Comparison of ENCODE assay signal across 1 cellular context in the genomic region with DNA sequence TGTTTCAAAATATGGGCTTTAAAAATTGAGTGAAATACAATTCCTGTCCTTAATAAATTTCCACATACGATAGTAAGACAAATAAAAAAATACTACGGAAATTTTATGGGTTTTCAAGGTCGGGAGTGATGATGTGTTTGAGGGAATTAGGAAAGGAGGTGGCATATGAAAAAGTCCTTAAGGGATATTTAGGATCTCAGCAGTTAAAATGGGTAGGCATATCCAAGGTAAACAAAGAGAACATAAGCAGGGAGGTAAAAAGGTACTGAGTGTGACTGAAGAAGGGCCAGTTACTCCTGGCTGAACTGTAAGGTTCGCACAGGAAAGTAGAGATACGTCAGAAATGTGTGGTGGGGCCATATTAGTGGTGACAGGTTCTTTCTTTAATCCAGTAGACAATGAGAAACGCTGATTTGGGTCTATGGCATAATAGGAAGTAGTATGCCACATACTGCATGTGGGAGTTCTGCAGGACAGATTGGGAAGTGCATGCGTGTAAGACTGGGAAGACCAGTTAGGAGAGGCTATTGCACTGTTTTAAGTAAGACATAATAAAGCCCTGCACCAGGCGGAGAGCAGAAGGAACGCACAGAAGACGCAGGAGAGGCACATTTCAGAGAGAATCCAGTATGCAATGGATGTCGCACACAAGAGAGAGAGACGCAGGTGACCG.
A peak's percentile ranks its signal among the peaks of the same experiment; 100 is the strongest.
TF ChIP-seq lines count a peak whose summit lies in the region.

No MANE protein-coding gene starts in this region.

TF ChIP-seq in HEK293, 187 proteins besides CTCF, POLR2A, EP300 and RAD21 (continued from another document):
- TF ChIP-seq, protein P1, sequence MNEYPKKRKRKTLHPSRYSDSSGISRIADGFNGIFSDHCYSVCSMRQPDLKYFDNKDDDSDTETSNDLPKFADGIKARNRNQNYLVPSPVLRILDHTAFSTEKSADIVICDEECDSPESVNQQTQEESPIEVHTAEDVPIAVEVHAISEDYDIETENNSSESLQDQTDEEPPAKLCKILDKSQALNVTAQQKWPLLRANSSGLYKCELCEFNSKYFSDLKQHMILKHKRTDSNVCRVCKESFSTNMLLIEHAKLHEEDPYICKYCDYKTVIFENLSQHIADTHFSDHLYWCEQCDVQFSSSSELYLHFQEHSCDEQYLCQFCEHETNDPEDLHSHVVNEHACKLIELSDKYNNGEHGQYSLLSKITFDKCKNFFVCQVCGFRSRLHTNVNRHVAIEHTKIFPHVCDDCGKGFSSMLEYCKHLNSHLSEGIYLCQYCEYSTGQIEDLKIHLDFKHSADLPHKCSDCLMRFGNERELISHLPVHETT (tag by site-specific recombination; IDR thresholded peaks at IDR 0.05): no peak
- no peak for TF ChIP-seq ZNF155 (tag by site-specific recombination; IDR thresholded peaks at IDR 0.05)
- no peak for TF ChIP-seq ZNF48 (tag by site-specific recombination; IDR thresholded peaks at IDR 0.05)
- TF ChIP-seq ZNF239 (tag by site-specific recombination; IDR thresholded peaks at IDR 0.05): no peak
- TF ChIP-seq, protein P2, sequence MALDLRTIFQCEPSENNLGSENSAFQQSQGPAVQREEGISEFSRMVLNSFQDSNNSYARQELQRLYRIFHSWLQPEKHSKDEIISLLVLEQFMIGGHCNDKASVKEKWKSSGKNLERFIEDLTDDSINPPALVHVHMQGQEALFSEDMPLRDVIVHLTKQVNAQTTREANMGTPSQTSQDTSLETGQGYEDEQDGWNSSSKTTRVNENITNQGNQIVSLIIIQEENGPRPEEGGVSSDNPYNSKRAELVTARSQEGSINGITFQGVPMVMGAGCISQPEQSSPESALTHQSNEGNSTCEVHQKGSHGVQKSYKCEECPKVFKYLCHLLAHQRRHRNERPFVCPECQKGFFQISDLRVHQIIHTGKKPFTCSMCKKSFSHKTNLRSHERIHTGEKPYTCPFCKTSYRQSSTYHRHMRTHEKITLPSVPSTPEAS (tag by site-specific recombination; IDR thresholded peaks at IDR 0.05): no peak
- no peak for TF ChIP-seq ZNF677 (tag by site-specific recombination; IDR thresholded peaks at IDR 0.05)
- TF ChIP-seq ZNF626 (tag by site-specific recombination; IDR thresholded peaks at IDR 0.05): no peak
- TF ChIP-seq, protein P3, sequence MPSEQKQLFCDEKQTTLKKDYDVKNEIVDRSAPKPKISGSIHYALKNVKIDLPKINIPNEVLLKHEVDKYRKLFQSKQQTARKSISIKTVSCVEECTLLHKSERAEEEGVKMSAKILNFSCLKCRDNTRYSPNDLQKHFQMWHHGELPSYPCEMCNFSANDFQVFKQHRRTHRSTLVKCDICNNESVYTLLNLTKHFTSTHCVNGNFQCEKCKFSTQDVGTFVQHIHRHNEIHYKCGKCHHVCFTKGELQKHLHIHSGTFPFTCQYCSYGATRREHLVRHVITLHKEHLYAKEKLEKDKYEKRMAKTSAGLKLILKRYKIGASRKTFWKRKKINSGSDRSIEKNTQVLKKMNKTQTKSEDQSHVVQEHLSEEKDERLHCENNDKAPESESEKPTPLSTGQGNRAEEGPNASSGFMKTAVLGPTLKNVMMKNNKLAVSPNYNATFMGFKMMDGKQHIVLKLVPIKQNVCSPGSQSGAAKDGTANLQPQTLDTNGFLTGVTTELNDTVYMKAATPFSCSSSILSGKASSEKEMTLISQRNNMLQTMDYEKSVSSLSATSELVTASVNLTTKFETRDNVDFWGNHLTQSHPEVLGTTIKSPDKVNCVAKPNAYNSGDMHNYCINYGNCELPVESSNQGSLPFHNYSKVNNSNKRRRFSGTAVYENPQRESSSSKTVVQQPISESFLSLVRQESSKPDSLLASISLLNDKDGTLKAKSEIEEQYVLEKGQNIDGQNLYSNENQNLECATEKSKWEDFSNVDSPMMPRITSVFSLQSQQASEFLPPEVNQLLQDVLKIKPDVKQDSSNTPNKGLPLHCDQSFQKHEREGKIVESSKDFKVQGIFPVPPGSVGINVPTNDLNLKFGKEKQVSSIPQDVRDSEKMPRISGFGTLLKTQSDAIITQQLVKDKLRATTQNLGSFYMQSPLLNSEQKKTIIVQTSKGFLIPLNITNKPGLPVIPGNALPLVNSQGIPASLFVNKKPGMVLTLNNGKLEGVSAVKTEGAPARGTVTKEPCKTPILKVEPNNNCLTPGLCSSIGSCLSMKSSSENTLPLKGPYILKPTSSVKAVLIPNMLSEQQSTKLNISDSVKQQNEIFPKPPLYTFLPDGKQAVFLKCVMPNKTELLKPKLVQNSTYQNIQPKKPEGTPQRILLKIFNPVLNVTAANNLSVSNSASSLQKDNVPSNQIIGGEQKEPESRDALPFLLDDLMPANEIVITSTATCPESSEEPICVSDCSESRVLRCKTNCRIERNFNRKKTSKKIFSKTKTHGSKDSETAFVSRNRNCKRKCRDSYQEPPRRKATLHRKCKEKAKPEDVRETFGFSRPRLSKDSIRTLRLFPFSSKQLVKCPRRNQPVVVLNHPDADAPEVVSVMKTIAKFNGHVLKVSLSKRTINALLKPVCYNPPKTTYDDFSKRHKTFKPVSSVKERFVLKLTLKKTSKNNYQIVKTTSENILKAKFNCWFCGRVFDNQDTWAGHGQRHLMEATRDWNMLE (tag by site-specific recombination; conservative IDR thresholded peaks at IDR 0.05; ENCODE audit: low read depth): no peak
- TF ChIP-seq, protein P4, sequence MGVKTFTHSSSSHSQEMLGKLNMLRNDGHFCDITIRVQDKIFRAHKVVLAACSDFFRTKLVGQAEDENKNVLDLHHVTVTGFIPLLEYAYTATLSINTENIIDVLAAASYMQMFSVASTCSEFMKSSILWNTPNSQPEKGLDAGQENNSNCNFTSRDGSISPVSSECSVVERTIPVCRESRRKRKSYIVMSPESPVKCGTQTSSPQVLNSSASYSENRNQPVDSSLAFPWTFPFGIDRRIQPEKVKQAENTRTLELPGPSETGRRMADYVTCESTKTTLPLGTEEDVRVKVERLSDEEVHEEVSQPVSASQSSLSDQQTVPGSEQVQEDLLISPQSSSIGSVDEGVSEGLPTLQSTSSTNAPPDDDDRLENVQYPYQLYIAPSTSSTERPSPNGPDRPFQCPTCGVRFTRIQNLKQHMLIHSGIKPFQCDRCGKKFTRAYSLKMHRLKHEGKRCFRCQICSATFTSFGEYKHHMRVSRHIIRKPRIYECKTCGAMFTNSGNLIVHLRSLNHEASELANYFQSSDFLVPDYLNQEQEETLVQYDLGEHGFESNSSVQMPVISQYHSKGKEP (tag by site-specific recombination; IDR thresholded peaks at IDR 0.05): peak; percentile 87
- TF ChIP-seq ZNF510 (tag by site-specific recombination; IDR thresholded peaks at IDR 0.05; ENCODE audit: insufficient replicate concordance): no peak
- TF ChIP-seq ZIC2 (tag by site-specific recombination; IDR thresholded peaks at IDR 0.05): no peak
- no peak for TF ChIP-seq ZNF548 (tag by site-specific recombination; IDR thresholded peaks at IDR 0.05)
- peak; percentile 71; the same call in 1 of the 2 replicates for TF ChIP-seq ZFP37 (tag by site-specific recombination; IDR thresholded peaks at IDR 0.05)
- 0 out of 2 replicates have a peak, but pooled peaks have one; percentile 31 for TF ChIP-seq ZNF561 (tag by site-specific recombination; IDR thresholded peaks at IDR 0.05; ENCODE audit: borderline replicate concordance)
- TF ChIP-seq, protein P5, sequence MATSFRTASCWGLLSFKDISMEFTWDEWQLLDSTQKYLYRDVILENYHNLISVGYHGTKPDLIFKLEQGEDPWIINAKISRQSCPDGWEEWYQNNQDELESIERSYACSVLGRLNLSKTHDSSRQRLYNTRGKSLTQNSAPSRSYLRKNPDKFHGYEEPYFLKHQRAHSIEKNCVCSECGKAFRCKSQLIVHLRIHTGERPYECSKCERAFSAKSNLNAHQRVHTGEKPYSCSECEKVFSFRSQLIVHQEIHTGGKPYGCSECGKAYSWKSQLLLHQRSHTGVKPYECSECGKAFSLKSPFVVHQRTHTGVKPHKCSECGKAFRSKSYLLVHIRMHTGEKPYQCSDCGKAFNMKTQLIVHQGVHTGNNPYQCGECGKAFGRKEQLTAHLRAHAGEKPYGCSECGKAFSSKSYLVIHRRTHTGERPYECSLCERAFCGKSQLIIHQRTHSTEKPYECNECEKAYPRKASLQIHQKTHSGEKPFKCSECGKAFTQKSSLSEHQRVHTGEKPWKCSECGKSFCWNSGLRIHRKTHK (tag by site-specific recombination; IDR thresholded peaks at IDR 0.05): no peak
- no peak for TF ChIP-seq YY1 (tag by site-specific recombination; IDR thresholded peaks at IDR 0.05)
- TF ChIP-seq ZBTB20 (tag by site-specific recombination; IDR thresholded peaks at IDR 0.05): peak; percentile 44; the same call in 1 of the 2 replicates
- TF ChIP-seq, protein P6, sequence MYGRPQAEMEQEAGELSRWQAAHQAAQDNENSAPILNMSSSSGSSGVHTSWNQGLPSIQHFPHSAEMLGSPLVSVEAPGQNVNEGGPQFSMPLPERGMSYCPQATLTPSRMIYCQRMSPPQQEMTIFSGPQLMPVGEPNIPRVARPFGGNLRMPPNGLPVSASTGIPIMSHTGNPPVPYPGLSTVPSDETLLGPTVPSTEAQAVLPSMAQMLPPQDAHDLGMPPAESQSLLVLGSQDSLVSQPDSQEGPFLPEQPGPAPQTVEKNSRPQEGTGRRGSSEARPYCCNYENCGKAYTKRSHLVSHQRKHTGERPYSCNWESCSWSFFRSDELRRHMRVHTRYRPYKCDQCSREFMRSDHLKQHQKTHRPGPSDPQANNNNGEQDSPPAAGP (tag by site-specific recombination; IDR thresholded peaks at IDR 0.05): no peak
- TF ChIP-seq ZNF24 (tag by site-specific recombination; IDR thresholded peaks at IDR 0.05): no peak
- TF ChIP-seq, protein P7, sequence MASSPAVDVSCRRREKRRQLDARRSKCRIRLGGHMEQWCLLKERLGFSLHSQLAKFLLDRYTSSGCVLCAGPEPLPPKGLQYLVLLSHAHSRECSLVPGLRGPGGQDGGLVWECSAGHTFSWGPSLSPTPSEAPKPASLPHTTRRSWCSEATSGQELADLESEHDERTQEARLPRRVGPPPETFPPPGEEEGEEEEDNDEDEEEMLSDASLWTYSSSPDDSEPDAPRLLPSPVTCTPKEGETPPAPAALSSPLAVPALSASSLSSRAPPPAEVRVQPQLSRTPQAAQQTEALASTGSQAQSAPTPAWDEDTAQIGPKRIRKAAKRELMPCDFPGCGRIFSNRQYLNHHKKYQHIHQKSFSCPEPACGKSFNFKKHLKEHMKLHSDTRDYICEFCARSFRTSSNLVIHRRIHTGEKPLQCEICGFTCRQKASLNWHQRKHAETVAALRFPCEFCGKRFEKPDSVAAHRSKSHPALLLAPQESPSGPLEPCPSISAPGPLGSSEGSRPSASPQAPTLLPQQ (tag by site-specific recombination; IDR thresholded peaks at IDR 0.05): peak; percentile 60
- TF ChIP-seq SCRT1 (tag by site-specific recombination; IDR thresholded peaks at IDR 0.05; ENCODE audit: borderline replicate concordance): no peak
- no peak for TF ChIP-seq ZNF596 (tag by site-specific recombination; IDR thresholded peaks at IDR 0.05)
- no peak for TF ChIP-seq BCL11A (tag by site-specific recombination; IDR thresholded peaks at IDR 0.05; ENCODE audit: low read depth)
- TF ChIP-seq, protein P8, sequence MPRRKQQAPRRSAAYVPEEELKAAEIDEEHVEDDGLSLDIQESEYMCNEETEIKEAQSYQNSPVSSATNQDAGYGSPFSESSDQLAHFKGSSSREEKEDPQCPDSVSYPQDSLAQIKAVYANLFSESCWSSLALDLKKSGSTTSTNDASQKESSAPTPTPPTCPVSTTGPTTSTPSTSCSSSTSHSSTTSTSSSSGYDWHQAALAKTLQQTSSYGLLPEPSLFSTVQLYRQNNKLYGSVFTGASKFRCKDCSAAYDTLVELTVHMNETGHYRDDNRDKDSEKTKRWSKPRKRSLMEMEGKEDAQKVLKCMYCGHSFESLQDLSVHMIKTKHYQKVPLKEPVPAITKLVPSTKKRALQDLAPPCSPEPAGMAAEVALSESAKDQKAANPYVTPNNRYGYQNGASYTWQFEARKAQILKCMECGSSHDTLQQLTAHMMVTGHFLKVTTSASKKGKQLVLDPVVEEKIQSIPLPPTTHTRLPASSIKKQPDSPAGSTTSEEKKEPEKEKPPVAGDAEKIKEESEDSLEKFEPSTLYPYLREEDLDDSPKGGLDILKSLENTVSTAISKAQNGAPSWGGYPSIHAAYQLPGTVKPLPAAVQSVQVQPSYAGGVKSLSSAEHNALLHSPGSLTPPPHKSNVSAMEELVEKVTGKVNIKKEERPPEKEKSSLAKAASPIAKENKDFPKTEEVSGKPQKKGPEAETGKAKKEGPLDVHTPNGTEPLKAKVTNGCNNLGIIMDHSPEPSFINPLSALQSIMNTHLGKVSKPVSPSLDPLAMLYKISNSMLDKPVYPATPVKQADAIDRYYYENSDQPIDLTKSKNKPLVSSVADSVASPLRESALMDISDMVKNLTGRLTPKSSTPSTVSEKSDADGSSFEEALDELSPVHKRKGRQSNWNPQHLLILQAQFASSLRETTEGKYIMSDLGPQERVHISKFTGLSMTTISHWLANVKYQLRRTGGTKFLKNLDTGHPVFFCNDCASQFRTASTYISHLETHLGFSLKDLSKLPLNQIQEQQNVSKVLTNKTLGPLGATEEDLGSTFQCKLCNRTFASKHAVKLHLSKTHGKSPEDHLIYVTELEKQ (tag by site-specific recombination; IDR thresholded peaks at IDR 0.05; ENCODE audit: borderline replicate concordance): no peak
- TF ChIP-seq ZNF140 (tag by site-specific recombination; IDR thresholded peaks at IDR 0.05): no peak
- TF ChIP-seq, protein P9, sequence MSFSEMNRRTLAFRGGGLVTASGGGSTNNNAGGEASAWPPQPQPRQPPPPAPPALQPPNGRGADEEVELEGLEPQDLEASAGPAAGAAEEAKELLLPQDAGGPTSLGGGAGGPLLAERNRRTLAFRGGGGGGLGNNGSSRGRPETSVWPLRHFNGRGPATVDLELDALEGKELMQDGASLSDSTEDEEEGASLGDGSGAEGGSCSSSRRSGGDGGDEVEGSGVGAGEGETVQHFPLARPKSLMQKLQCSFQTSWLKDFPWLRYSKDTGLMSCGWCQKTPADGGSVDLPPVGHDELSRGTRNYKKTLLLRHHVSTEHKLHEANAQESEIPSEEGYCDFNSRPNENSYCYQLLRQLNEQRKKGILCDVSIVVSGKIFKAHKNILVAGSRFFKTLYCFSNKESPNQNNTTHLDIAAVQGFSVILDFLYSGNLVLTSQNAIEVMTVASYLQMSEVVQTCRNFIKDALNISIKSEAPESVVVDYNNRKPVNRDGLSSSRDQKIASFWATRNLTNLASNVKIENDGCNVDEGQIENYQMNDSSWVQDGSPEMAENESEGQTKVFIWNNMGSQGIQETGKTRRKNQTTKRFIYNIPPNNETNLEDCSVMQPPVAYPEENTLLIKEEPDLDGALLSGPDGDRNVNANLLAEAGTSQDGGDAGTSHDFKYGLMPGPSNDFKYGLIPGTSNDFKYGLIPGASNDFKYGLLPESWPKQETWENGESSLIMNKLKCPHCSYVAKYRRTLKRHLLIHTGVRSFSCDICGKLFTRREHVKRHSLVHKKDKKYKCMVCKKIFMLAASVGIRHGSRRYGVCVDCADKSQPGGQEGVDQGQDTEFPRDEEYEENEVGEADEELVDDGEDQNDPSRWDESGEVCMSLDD (tag by site-specific recombination; IDR thresholded peaks at IDR 0.05): no peak
